Comparison of ENCODE assay signal across 8 cellular contexts in the genomic region with DNA sequence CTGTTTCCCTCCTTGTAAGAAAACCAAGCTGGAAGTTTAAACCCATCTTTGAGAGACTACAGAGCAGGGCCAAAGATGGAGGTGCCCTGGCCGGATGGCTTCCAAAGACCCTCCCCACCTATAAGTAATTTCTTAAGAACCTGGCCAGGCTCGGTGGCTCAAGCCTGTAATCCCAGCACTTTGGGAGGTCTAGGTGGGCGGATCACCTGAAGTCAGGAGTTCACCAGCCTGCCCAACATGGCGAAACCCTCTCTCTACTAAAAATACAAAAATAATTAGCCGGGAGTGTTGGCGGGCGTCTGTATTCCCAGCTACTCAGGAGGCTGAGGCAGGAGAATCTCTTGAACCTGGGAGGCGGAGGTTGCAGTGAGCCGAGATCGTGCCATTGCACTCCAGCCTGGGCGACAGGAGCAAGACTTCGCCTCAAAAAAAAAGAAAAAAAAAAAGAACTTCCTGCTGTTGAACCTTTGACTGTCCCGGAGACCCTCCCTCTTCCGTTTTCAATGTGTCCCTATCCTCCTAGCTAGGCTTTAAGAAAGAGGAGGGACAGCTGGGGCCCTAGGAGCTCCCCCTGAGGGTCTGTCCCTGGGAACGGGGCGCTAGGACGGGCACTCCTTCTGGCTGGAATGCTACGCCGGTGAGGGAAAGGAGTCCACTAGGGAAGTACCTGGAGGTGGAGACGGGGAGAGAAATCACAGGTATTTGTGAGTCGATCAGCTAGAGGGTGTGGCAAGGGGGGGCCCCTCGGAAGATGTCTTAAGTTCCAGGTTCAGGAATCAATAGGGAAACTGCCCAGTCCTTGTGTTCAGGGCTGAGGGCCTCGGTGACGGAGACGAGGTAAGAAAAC. TPM values are rescaled to one million over a fixed set of nuclear protein-coding genes. Genes with fewer than 3 reads are reported as not detected.
DNase-seq lines count a peak whose midpoint lies in the region; ATAC-seq and TF ChIP-seq lines count a peak whose summit lies in the region.

No MANE protein-coding gene starts in this region.

- no peaks in the 10 kb centered on the region for H3K9me3 Mint-ChIP-seq in Caco-2 (ENCODE audit: unreplicated experiment)
- H3K9me3 Mint-ChIP-seq in stimulated activated naive B cell treated with anti-CD40 and anti-IgM and Interleukin-4, amounts not matched to agents 10 μg/mL and 1 μg/mL and 100 μg/mL, for 72 hours = peaks cover 0 to 1% of the 10 kb centered on the region in 2 donors

- CTCF ChIA-PET in Caco-2 (lab: Charles Lee) = interaction anchor here (0.7 to 2.4 kb wide), 17 partner anchors 12 to 384 kb away, joined by 3 to 31 read pairs (median 7); a partner anchor contains a TSS

- no peaks in the 10 kb centered on the region for H3K27me3 Mint-ChIP-seq in Caco-2 (ENCODE audit: insufficient read depth, unreplicated experiment)
- H3K27me3 Mint-ChIP-seq in stimulated activated naive B cell treated with anti-CD40 and anti-IgM and Interleukin-4, amounts not matched to agents 10 μg/mL and 1 μg/mL and 100 μg/mL, for 72 hours = no peaks in the 10 kb centered on the region

- peak; percentile 10 to 60 for TF ChIP-seq CTCF in Caco-2 (IDR thresholded peaks at IDR 0.05; ENCODE audit: insufficient read depth in 1 of 2, low read depth in 1 of 2, low read length in 1 of 2, severe bottlenecking in 1 of 2, unreplicated experiment in 1 of 2)
- no peak for TF ChIP-seq CTCF in NB4 (IDR thresholded peaks at IDR 0.05; ENCODE audit: low read depth, low read length)
- TF ChIP-seq CTCF in body of pancreas (IDR thresholded peaks at IDR 0.05) = peak in 3 of 7 experiments; percentile 5 to 24 (median 23)

- H3K9me3 ChIP-seq in Caco-2 (no peaks in the 10 kb centered on the region), body of pancreas (no peaks in the 10 kb centered on the region)

- H3K27ac Mint-ChIP-seq in Caco-2 (ENCODE audit: unreplicated experiment) = peak overlapping the region; percentile 84
- peak overlapping the region; percentile 91 for H3K27ac Mint-ChIP-seq in stimulated activated naive B cell treated with anti-CD40 and anti-IgM and Interleukin-4, amounts not matched to agents 10 μg/mL and 1 μg/mL and 100 μg/mL, for 72 hours

- H3K4me1 Mint-ChIP-seq in Caco-2 (ENCODE audit: low read depth, unreplicated experiment) = peaks cover 10% of the 10 kb centered on the region
- peaks cover 62 to 93% of the 10 kb centered on the region in 2 donors for H3K4me1 Mint-ChIP-seq in stimulated activated naive B cell treated with anti-CD40 and anti-IgM and Interleukin-4, amounts not matched to agents 10 μg/mL and 1 μg/mL and 100 μg/mL, for 72 hours

- peak overlapping the region; percentile 68 to 94 (median 78) for H3K27ac ChIP-seq in body of pancreas

- no peaks in the 10 kb centered on the region; the same call in 1 of the 2 replicates for H3K4me1 ChIP-seq in Caco-2
- H3K4me1 ChIP-seq in body of pancreas = peaks cover 11% of the 10 kb centered on the region

- peaks cover 7% of the 10 kb centered on the region for H3K36me3 Mint-ChIP-seq in Caco-2 (ENCODE audit: insufficient read depth, unreplicated experiment)
- H3K36me3 Mint-ChIP-seq in stimulated activated naive B cell treated with anti-CD40 and anti-IgM and Interleukin-4, amounts not matched to agents 10 μg/mL and 1 μg/mL and 100 μg/mL, for 72 hours = peaks cover 12% of the 10 kb centered on the region in 2 donors

- no peak for TF ChIP-seq POLR2A in NB4 (IDR thresholded peaks at IDR 0.05; ENCODE audit: extremely low read depth, insufficient read length)
- no peak for TF ChIP-seq POLR2A in body of pancreas (IDR thresholded peaks at IDR 0.05)

- H3K36me3 ChIP-seq in Caco-2 (ENCODE audit: control insufficient read depth, insufficient read depth, low read length) (no peaks in the 10 kb centered on the region), body of pancreas (replicated peaks in 1 of 2; ENCODE audit: insufficient read depth in 1 of 2, low read depth in 2 of 2) (no peaks in the 10 kb centered on the region)

- POLR2A ChIA-PET in Caco-2 (lab: Charles Lee) = interaction anchor here (0.6 to 2.5 kb wide), 11 partner anchors 12 to 1001 kb away, joined by 3 to 35 read pairs (median 4); a partner anchor contains a TSS

- WGBS in body of pancreas, 2 donors = 12 to 18% methylated on average over 25 of the region's 25 CpGs

- intact Hi-C loops in Caco-2 (cut with micrococcal nuclease; ENCODE audit: unreplicated experiment) (loop anchor here (1.0 to 5.0 kb wide), 5 partner anchors 11 to 236 kb away; a partner anchor contains a TSS), body of pancreas (cut with DNase I) (no loop called here)

- peak overlapping the region; percentile 81 for H3K4me3 Mint-ChIP-seq in Caco-2 (ENCODE audit: unreplicated experiment)
- peak overlapping the region; percentile 87 to 100 for H3K4me3 Mint-ChIP-seq in stimulated activated naive B cell treated with anti-CD40 and anti-IgM and Interleukin-4, amounts not matched to agents 10 μg/mL and 1 μg/mL and 100 μg/mL, for 72 hours

- ATAC-seq in GM21447 (IDR thresholded peaks at IDR 0.05; ENCODE audit: unreplicated experiment) = peak; percentile 10
- peak; percentile 65 for ATAC-seq in body of pancreas
- ATAC-seq in stimulated activated naive B cell treated with anti-CD40 and anti-IgM and Interleukin-4, amounts not matched to agents 10 μg/mL and 1 μg/mL and 100 μg/mL, for 72 hours (replicated peaks) = peak; percentile 10 to 17
- no peak for ATAC-seq in HG02759 (IDR thresholded peaks at IDR 0.05; ENCODE audit: unreplicated experiment)

- DNase-seq in Caco-2 = peak; percentile 85 to 92
- peak; percentile 84 for DNase-seq in NB4 (ENCODE audit: low read depth)
- DNase-seq in body of pancreas = peak; percentile 56 to 68 (median 67)
- peak; percentile 21 for DNase-seq in iris pigment epithelial cell (ENCODE audit: low read depth)
- DNase-seq in stimulated activated naive B cell treated with anti-CD40 and anti-IgM and Interleukin-4, amounts not matched to agents 10 μg/mL and 1 μg/mL and 100 μg/mL, for 72 hours = no peak
- no peak for DNase-seq in NCI-H1048 (lab: John Stamatoyannopoulos, UW)

- BruUV-seq in Caco-2 (replicated peaks; lab: Mats Ljungman, UMichigan) = TSS peak; percentile 50

- H3K4me3 ChIP-seq in Caco-2 (ENCODE audit: low read depth, low read length) (peak overlapping the region; percentile 46), NB4 (ENCODE audit: low read depth, low read length) (peak overlapping the region; percentile 79), body of pancreas (peak overlapping the region; percentile 44 to 58)

- H3K27me3 ChIP-seq in Caco-2 (replicated peaks; ENCODE audit: control insufficient read depth, insufficient read depth, low read length) (no peaks in the 10 kb centered on the region), body of pancreas (no peaks in the 10 kb centered on the region)

RNA-seq across cellular contexts. Expression of a gene that starts 4.8 kb away (rescaled TPM):
- not detected in 2 replicates for total RNA-seq in Caco-2 (2022)
- total RNA-seq in body of pancreas = under 1 TPM in 1 of 2 donors, not detected in 1; 0.26 TPM

RNA-seq across cellular contexts. Expression of a gene that starts 11.9 kb away (rescaled TPM):
- total RNA-seq in Caco-2 (2022) (10,161 and 10,726 TPM in 2 replicates), body of pancreas (1,000 to 10,000 TPM in 1 of 2 donors, 100 to 1,000 TPM in 1; 887 to 2,577 TPM)

RNA-seq across cellular contexts. Expression of a gene that starts 12.1 kb away (rescaled TPM):
- total RNA-seq in Caco-2 (2022) (11.8 and 12.1 TPM in 2 replicates), body of pancreas (10 to 100 TPM; 15.8 to 42.2 TPM)

RNA-seq across cellular contexts. Expression of a gene that starts 19.0 kb away (rescaled TPM):
- 31.4 and 32.8 TPM in 2 replicates for total RNA-seq in Caco-2 (2022)
- under 1 TPM in 1 of 2 donors, not detected in 1; 0.26 TPM for total RNA-seq in body of pancreas

RNA-seq across cellular contexts. Expression of a gene that starts 27.7 kb away (rescaled TPM):
- total RNA-seq in Caco-2 (2022) (0.70 and 0.95 TPM in 2 replicates), body of pancreas (1 to 10 TPM; 3.3 to 3.9 TPM)

Comparison
In these comparisons a context has a peak if more than half of its experiments do, and no peak if none do; other contexts are left out.
1. DNase-seq: peak in Caco-2 (2 of 2), NB4 (single experiment), body of pancreas (4 of 4) and iris pigment epithelial cell (single experiment); none in stimulated activated naive B cell treated with anti-CD40 and anti-IgM and Interleukin-4, amounts not matched to agents 10 μg/mL and 1 μg/mL and 100 μg/mL, for 72 hours (single experiment) and NCI-H1048 (single experiment).
2. Peak in every context shown above with its lines, with median percentiles within 50 percentile points of each other: H3K4me3 ChIP-seq.